8 cellular contexts compared by ENCODE assay signal in the genomic region with DNA sequence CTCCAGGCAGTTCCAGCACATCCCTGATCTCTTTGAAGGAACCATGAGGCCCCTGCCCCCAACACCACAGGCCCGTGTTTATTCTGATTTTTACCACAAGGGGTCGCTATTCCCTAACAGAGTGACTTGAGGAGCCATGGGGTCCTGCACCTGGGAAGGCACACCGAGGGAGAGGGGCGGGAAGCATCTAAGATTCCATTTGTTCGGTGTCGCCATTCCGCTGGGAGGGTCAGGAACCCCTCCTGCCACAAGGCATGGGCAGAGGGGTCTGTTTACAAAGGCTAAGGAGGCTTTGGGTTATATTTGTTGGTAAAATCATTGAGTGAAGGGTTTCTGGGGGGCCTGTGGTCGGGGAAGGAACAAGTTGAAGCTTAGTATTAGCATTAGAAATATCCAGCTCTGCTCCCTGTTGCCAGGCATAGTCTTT.
DNase-seq lines count a peak whose midpoint lies in the region; ATAC-seq, FAIRE-seq and TF ChIP-seq lines count a peak whose summit lies in the region.

No MANE protein-coding gene starts in this region.

- peak; percentile 68 for ATAC-seq in foreskin keratinocyte
- no peak for ATAC-seq in GM21515 (IDR thresholded peaks at IDR 0.05; ENCODE audit: unreplicated experiment)

- DNase-seq in EH (ENCODE audit: low read depth): peak; percentile 66
- DNase-seq in HUDEP-2 (lab: John Stamatoyannopoulos, UW; ENCODE audit: unreplicated experiment in 76 of 76): peak in 55 of 76 experiments; percentile 5 to 77 (median 35)
- peak; percentile 54 to 69 for DNase-seq in SHP77 (lab: John Stamatoyannopoulos, UW)
- DNase-seq in activated T-helper 9 cell treated with anti-CD3 and anti-CD28 coated beads, Interleukin-2, amount 50 U/mL, for 16 hours (ENCODE audit: low read depth): peak; percentile 15
- DNase-seq in foreskin keratinocyte: no peak
- peak; percentile 15 to 46 (median 37) for DNase-seq in ovary
- peak; percentile 70 for DNase-seq in urothelium cell line (ENCODE audit: low spot score)

- H3K27ac ChIP-seq in foreskin keratinocyte (no peak overlapping the region), ovary (no peak overlapping the region)

- intact Hi-C loops in ovary (cut with DNase I): no loop called here

- peak; percentile 91 for TF ChIP-seq CTCF in foreskin keratinocyte (conservative IDR thresholded peaks at IDR 0.05)
- peak; percentile 19 to 79 (median 35) for TF ChIP-seq CTCF in ovary (IDR thresholded peaks at IDR 0.05)

- 12 to 15% (median 13%) methylated on average over 8 of the region's 8 CpGs for WGBS in ovary, 3 donors

- no peak for TF ChIP-seq POLR2A in ovary (IDR thresholded peaks at IDR 0.05)

- no peaks in the 10 kb centered on the region for H3K9me3 ChIP-seq in ovary

- H3K4me1 ChIP-seq in foreskin keratinocyte (peaks cover 10% of the 10 kb centered on the region), ovary (ENCODE audit: insufficient read depth) (no peaks in the 10 kb centered on the region)

- H3K27me3 ChIP-seq in foreskin keratinocyte: no peaks in the 10 kb centered on the region
- no peaks in the 10 kb centered on the region for H3K27me3 ChIP-seq in ovary

- no peaks in the 10 kb centered on the region for H3K36me3 ChIP-seq in ovary

- no peak for FAIRE-seq in urothelium cell line (lab: Jason Lieb, UNC)

- H3K4me3 ChIP-seq in ovary: no peak overlapping the region

- TF ChIP-seq EP300 in ovary (IDR thresholded peaks at IDR 0.05): no peak

Comparison
In these comparisons a context has a peak if more than half of its experiments do, and no peak if none do; other contexts are left out.
1. DNase-seq: peak in EH (single experiment), HUDEP-2 (55 of 76), SHP77 (2 of 2), activated T-helper 9 cell treated with anti-CD3 and anti-CD28 coated beads, Interleukin-2, amount 50 U/mL, for 16 hours (single experiment), ovary (5 of 5) and urothelium cell line (single experiment); none in foreskin keratinocyte (0 of 2).